In genomic region chr4:152870605-152871004, GRCh38 we compare ENCODE assay signal across 23 cellular contexts.
"Had no signal": no experiment of that assay in that cellular context is flagged by ENCODE, and none has a peak within 500 bp of the region (broad histone marks: within the 10 kb centered on the region; RNA-seq: fewer than 3 reads in every experiment).

No MANE protein-coding gene starts in this region.

- H3K4me1 Mint-ChIP-seq: immature natural killer cell; natural killer cell; stimulated activated naive B cell treated with anti-CD40 and anti-IgM and Interleukin-4, amounts not matched to agents 10 μg/mL and 1 μg/mL and 100 μg/mL, for 72 hours had no signal

- H3K4me3 Mint-ChIP-seq: activated naive CD8-positive, alpha-beta T cell; activated T-cell treated with anti-CD3 and anti-CD28 coated beads, Interleukin-2, amount 50 U/mL, for 4 hours; immature natural killer cell; natural killer cell; stimulated activated naive B cell treated with anti-CD40 and anti-IgM and Interleukin-4, amounts not matched to agents 10 μg/mL and 1 μg/mL and 100 μg/mL, for 72 hours had no signal

- FAIRE-seq: colon, TTC549 had no signal

- H3K27me3 Mint-ChIP-seq: activated naive CD8-positive, alpha-beta T cell; stimulated activated naive B cell treated with anti-CD40 and anti-IgM and Interleukin-4, amounts not matched to agents 10 μg/mL and 1 μg/mL and 100 μg/mL, for 72 hours had no signal

- H3K27ac Mint-ChIP-seq: activated naive CD8-positive, alpha-beta T cell; activated T-helper 2 cell treated with anti-CD3 and anti-CD28 coated beads, Interferon-gamma antibody, Interleukin-2, Interleukin-4, amounts not matched to agents 10 μg/mL and 5 μg/mL and 100 μg/mL, durations not matched to agents 14 hours and 24 hours and 36 hours; immature natural killer cell; natural killer cell; stimulated activated naive B cell treated with anti-CD40 and anti-IgM and Interleukin-4, amounts not matched to agents 10 μg/mL and 1 μg/mL and 100 μg/mL, for 72 hours had no signal

- H3K9me3 Mint-ChIP-seq: activated T-cell treated with anti-CD3 and anti-CD28 coated beads, Interleukin-2, amount 50 U/mL, for 4 hours; activated T-helper 2 cell treated with anti-CD3 and anti-CD28 coated beads, Interferon-gamma antibody, Interleukin-2, Interleukin-4, amounts not matched to agents 10 μg/mL and 5 μg/mL and 100 μg/mL, durations not matched to agents 14 hours and 24 hours and 36 hours; immature natural killer cell; natural killer cell had no signal

- ATAC-seq: activated T-cell treated with anti-CD3 and anti-CD28 coated beads, Interleukin-2, amount 50 U/mL, for 4 hours; gastroesophageal sphincter; heart left ventricle; natural killer cell; stimulated activated naive B cell treated with anti-CD40 and anti-IgM and Interleukin-4, amounts not matched to agents 10 μg/mL and 1 μg/mL and 100 μg/mL, for 72 hours had no signal

- DNase-seq: activated CD4-positive, alpha-beta T cell treated with anti-CD3 and anti-CD28 coated beads, Interleukin-2, amount 50 U/mL, for 4 hours; activated CD8-positive, alpha-beta memory T cell treated with anti-CD3 and anti-CD28 coated beads, Interleukin-2, amount 50 U/mL, for 48 hours; activated naive CD4-positive, alpha-beta T cell; activated T-cell treated with anti-CD3 and anti-CD28 coated beads, Interleukin-2, amount 50 U/mL, for 4 hours; adrenal gland; brain microvascular endothelial cell; effector memory CD4-positive, alpha-beta T cell; heart left ventricle; immature natural killer cell; kidney glomerular epithelial cell; left ventricle myocardium inferior; natural killer cell; ovary; stimulated activated CD4-positive, alpha-beta T cell treated with anti-CD3 and anti-CD28 coated beads, Interleukin-2, amount 100 ng/mL, for 48 hours; stimulated activated CD8-positive, alpha-beta memory T cell treated with anti-CD3 and anti-CD28 coated beads, Interleukin-4, amount 100 ng/mL, for 48 hours; stimulated activated naive B cell treated with anti-CD40 and anti-IgM and Interleukin-4, amounts not matched to agents 10 μg/mL and 1 μg/mL and 100 μg/mL, for 72 hours; transverse colon; uterus had no signal
